ENCODE assay signal across 26 cellular contexts in the genomic region with DNA sequence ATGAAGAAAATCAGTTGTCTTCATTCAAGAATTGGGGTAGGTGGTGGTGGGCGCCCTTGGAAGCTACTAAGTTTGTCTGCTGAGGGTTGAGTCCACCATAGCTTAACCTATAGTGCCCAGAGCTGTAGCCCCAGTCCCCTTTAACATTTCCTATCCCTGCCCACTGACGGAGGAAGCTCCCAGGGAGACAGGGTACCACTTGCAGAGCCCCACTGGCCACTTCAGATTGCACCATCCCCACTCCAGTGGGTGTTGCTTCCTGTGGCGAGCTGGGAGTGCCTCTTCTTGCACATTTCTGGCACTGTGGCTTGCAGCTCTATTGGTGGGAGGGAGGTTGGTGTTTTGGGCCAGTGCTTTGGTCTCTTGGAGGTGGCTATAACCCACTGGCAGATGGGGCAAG. TPM values are rescaled to one million over a fixed set of nuclear protein-coding genes. Genes with fewer than 3 reads are reported as not detected.
DNase-seq lines count a peak whose midpoint lies in the region; ATAC-seq and TF ChIP-seq lines count a peak whose summit lies in the region.
"Had no signal": no experiment of that assay in that cellular context is flagged by ENCODE, and none has a peak within 500 bp of the region (broad histone marks: within the 10 kb centered on the region; RNA-seq: fewer than 3 reads in every experiment).

No MANE protein-coding gene starts in this region.

- no peak overlapping the region for H3K9ac ChIP-seq in GM23248

- peaks cover 59 to 74% of the 10 kb centered on the region in 2 donors for H3K4me1 Mint-ChIP-seq in natural killer cell treated with Interleukin-12 subunit alpha and Interleukin-12 subunit beta and Interleukin-15 and Interleukin-18, amount 100 ng/mL, for 72 hours (ENCODE audit: low read depth in 2 of 2)

- H3K27ac ChIP-seq in GM23248, result no peak overlapping the region
- H3K27ac ChIP-seq in ascending aorta, result peak overlapping the region; percentile 15 to 84
- H3K27ac ChIP-seq: 22Rv1, body of pancreas, right lobe of liver had no signal

- peak overlapping the region; percentile 4 for H3K4me2 ChIP-seq in GM23248 (ENCODE audit: unreplicated experiment)

- H3K4me1 ChIP-seq in GM23248 (ENCODE audit: insufficient read depth), result peaks cover 7% of the 10 kb centered on the region; the same call in 1 of the 2 replicates
- peaks cover 3 to 16% of the 10 kb centered on the region in 2 donors for H3K4me1 ChIP-seq in ascending aorta

- no peaks in the 10 kb centered on the region for H3K9me3 Mint-ChIP-seq in natural killer cell treated with Interleukin-12 subunit alpha and Interleukin-12 subunit beta and Interleukin-15 and Interleukin-18, amount 100 ng/mL, for 72 hours
- H3K9me3 Mint-ChIP-seq: activated B cell treated with CpG ODN at 0.5 μM for 24 hours; activated CD4-positive, alpha-beta memory T cell treated with anti-CD3 and anti-CD28 coated beads for 36 hours; naive B cell; stimulated activated naive CD8-positive, alpha-beta T cell treated with anti-CD3 and anti-CD28 coated beads, Interleukin-15, Interleukin-2, amounts not matched to agents 100 ng/mL and 50 ng/mL, for 24 hours had no signal

- in situ Hi-C loops in GM23248 (cut with MboI), result no loop called here

- H3K4me3 Mint-ChIP-seq in natural killer cell treated with Interleukin-12 subunit alpha and Interleukin-12 subunit beta and Interleukin-15 and Interleukin-18, amount 100 ng/mL, for 72 hours, result peak overlapping the region; percentile 56
- H3K4me3 Mint-ChIP-seq: activated CD4-positive, alpha-beta memory T cell treated with anti-CD3 and anti-CD28 coated beads for 36 hours; stimulated activated naive CD8-positive, alpha-beta T cell treated with anti-CD3 and anti-CD28 coated beads, Interleukin-15, Interleukin-2, amounts not matched to agents 100 ng/mL and 50 ng/mL, for 24 hours had no signal

- no peaks in the 10 kb centered on the region for H3K79me2 ChIP-seq in GM23248 (ENCODE audit: insufficient read depth)

- H3K4me3 ChIP-seq in GM23248 (no peak overlapping the region), ascending aorta (no peak overlapping the region)
- H3K4me3 ChIP-seq: body of pancreas, K562, right lobe of liver had no signal

- H3K27me3 Mint-ChIP-seq in natural killer cell treated with Interleukin-12 subunit alpha and Interleukin-12 subunit beta and Interleukin-15 and Interleukin-18, amount 100 ng/mL, for 72 hours, result peaks cover 0 to 3% of the 10 kb centered on the region in 2 donors
- H3K27me3 Mint-ChIP-seq: activated B cell treated with CpG ODN at 0.5 μM for 24 hours; activated CD4-positive, alpha-beta memory T cell treated with anti-CD3 and anti-CD28 coated beads for 36 hours; naive B cell had no signal

- H3K9me2 ChIP-seq in GM23248 (ENCODE audit: insufficient read depth), result no peaks in the 10 kb centered on the region

- peak; percentile 48 for DNase-seq in NK-92 treated with Interleukin-12 subunit alpha and Interleukin-12 subunit beta, amount 100 ng/mL, for 24 hours (lab: John Stamatoyannopoulos, UW)
- DNase-seq in NK-92 (lab: John Stamatoyannopoulos, UW; ENCODE audit: unreplicated experiment) (no peak), GM23248 (no peak), ascending aorta (ENCODE audit: low spot score in 2 of 2) (no peak), AG20443 (ENCODE audit: low spot score) (no peak)
- peak; percentile 81 for DNase-seq in natural killer cell treated with Interleukin-12 subunit alpha and Interleukin-12 subunit beta and Interleukin-15 and Interleukin-18, amount 100 ng/mL, for 72 hours (ENCODE audit: low spot score)
- DNase-seq: activated B cell treated with CpG ODN at 0.5 μM for 24 hours; activated CD4-positive, alpha-beta memory T cell treated with anti-CD3 and anti-CD28 coated beads for 36 hours; activated effector memory CD4-positive, alpha-beta T cell treated with anti-CD3 and anti-CD28 coated beads, Interleukin-2, amount 50 U/mL, for 16 hours; body of pancreas; effector CD4-positive, alpha-beta T cell; foreskin fibroblast; GF-D8; naive B cell; NCI-H1048; NCI-H1930; NCI-H526 treated with DMSO at 0.1 percent for 48 hours; right lobe of liver; RPMI8226; T1000 had no signal

- no peak overlapping the region for H2AFZ ChIP-seq in GM23248

- H4K20me1 ChIP-seq in GM23248 (ENCODE audit: insufficient read depth), result no peaks in the 10 kb centered on the region

- WGBS in GM23248 (ENCODE audit: low coverage in 1 of 2, low lambda C conversion rate in 2 of 2, missing lambda C conversion rate in 2 of 2), 2 experiments, result 58 to 64% methylated on average over 3 of the region's 3 CpGs

- H3K36me3 Mint-ChIP-seq in natural killer cell treated with Interleukin-12 subunit alpha and Interleukin-12 subunit beta and Interleukin-15 and Interleukin-18, amount 100 ng/mL, for 72 hours, result no peaks in the 10 kb centered on the region
- H3K36me3 Mint-ChIP-seq: naive B cell had no signal

- no peak for TF ChIP-seq CTCF in ascending aorta (IDR thresholded peaks at IDR 0.05)

- no peaks in the 10 kb centered on the region for H3K27me3 ChIP-seq in GM23248 (replicated peaks; ENCODE audit: insufficient read depth)
- H3K27me3 ChIP-seq in ascending aorta, result no peaks in the 10 kb centered on the region
- H3K27me3 ChIP-seq: body of pancreas, right lobe of liver had no signal

- ATAC-seq in natural killer cell treated with Interleukin-12 subunit alpha and Interleukin-12 subunit beta and Interleukin-15 and Interleukin-18, amount 100 ng/mL, for 72 hours, result peak; percentile 6 to 53
- ATAC-seq in activated CD4-positive, CD25-positive, alpha-beta regulatory T cell treated with anti-CD3 and anti-CD28 coated beads, Interleukin-2, amount 50 U/mL, for 24 hours, result no peak
- no peak for ATAC-seq in GM19328 (IDR thresholded peaks at IDR 0.05; ENCODE audit: unreplicated experiment)
- ATAC-seq: body of pancreas, K562, left lobe of liver, right lobe of liver had no signal

- H3F3A ChIP-seq in GM23248 (ENCODE audit: insufficient read depth), result no peaks in the 10 kb centered on the region

- intact Hi-C loops in ascending aorta (cut with DNase I), result loop anchor here (5.0 kb wide), 3 partner anchors 253 to 328 kb away; a partner anchor contains a TSS

- no peaks in the 10 kb centered on the region for H3K9me3 ChIP-seq in GM23248 (ENCODE audit: low read depth)
- H3K9me3 ChIP-seq in ascending aorta, result no peaks in the 10 kb centered on the region
- H3K9me3 ChIP-seq: body of pancreas, right lobe of liver had no signal

- H3K36me3 ChIP-seq in GM23248 (ENCODE audit: low read depth) (no peaks in the 10 kb centered on the region), ascending aorta (no peaks in the 10 kb centered on the region)
- H3K36me3 ChIP-seq: right lobe of liver had no signal

- peak overlapping the region in 1 of 2 donors; percentile 38 for H3K27ac Mint-ChIP-seq in natural killer cell treated with Interleukin-12 subunit alpha and Interleukin-12 subunit beta and Interleukin-15 and Interleukin-18, amount 100 ng/mL, for 72 hours
- H3K27ac Mint-ChIP-seq: activated B cell treated with CpG ODN at 0.5 μM for 24 hours; activated CD4-positive, alpha-beta memory T cell treated with anti-CD3 and anti-CD28 coated beads for 36 hours; stimulated activated naive CD8-positive, alpha-beta T cell treated with anti-CD3 and anti-CD28 coated beads, Interleukin-15, Interleukin-2, amounts not matched to agents 100 ng/mL and 50 ng/mL, for 24 hours had no signal

RNA-seq across cellular contexts. Expression of a gene that starts 2.7 kb away (rescaled TPM):
- 12.5 and 15.8 TPM in 2 replicates for total RNA-seq in GM23248 (2014; rRNA removed; shearing (Covaris generic))
- polyA plus RNA-seq in GM23248 (2016; fragmentation: Nextera tagmentation; extraction: Ambion mirVana), result 18.7 and 19.7 TPM in 2 replicates
- total RNA-seq in ascending aorta, result 14.2 TPM
- total RNA-seq in natural killer cell treated with Interleukin-12 subunit alpha and Interleukin-12 subunit beta and Interleukin-15 and Interleukin-18, amount 100 ng/mL, for 72 hours, result 10 to 100 TPM in 1 of 2 donors, 1 to 10 TPM in 1; 6.3 to 15.2 TPM

Comparison
In these comparisons a context has a peak if more than half of its experiments do, and no peak if none do; other contexts are left out.
1. DNase-seq: peak in NK-92 treated with Interleukin-12 subunit alpha and Interleukin-12 subunit beta, amount 100 ng/mL, for 24 hours (single experiment) and natural killer cell treated with Interleukin-12 subunit alpha and Interleukin-12 subunit beta and Interleukin-15 and Interleukin-18, amount 100 ng/mL, for 72 hours (single experiment); none in NK-92 (single experiment), GM23248 (single experiment), ascending aorta (0 of 2) and AG20443 (single experiment).
2. ATAC-seq: peak in natural killer cell treated with Interleukin-12 subunit alpha and Interleukin-12 subunit beta and Interleukin-15 and Interleukin-18, amount 100 ng/mL, for 72 hours (2 of 2); none in activated CD4-positive, CD25-positive, alpha-beta regulatory T cell treated with anti-CD3 and anti-CD28 coated beads, Interleukin-2, amount 50 U/mL, for 24 hours (0 of 2) and GM19328 (single experiment).